23 cellular contexts compared by ENCODE assay signal in genomic region chr21:44464351-44464750, GRCh38.
"Had no signal": no experiment of that assay in that cellular context is flagged by ENCODE, and none has a peak within 500 bp of the region (broad histone marks: within the 10 kb centered on the region; RNA-seq: fewer than 3 reads in every experiment).

No MANE protein-coding gene starts in this region.

- H3K9me3 ChIP-seq: right atrium auricular region, right lobe of liver, testis, thyroid gland, transverse colon, upper lobe of right lung had no signal

- H3K27ac Mint-ChIP-seq: naive thymus-derived CD8-positive, alpha-beta T cell; progenitor cell of endocrine pancreas; stimulated activated memory B cell treated with anti-CD40 and anti-IgM and Interleukin-4, amounts not matched to agents 10 μg/mL and 1 μg/mL and 100 μg/mL, for 72 hours had no signal

- DNase-seq: hippocampal formation; kidney glomerular epithelial cell; left cardiac atrium; naive thymus-derived CD8-positive, alpha-beta T cell; right lobe of liver; stimulated activated CD4-positive, alpha-beta T cell treated with anti-CD3 and anti-CD28 coated beads, Interleukin-1b, Interleukin-23, amount 100 ng/mL, for 48 hours; stimulated activated CD4-positive, alpha-beta T cell treated with anti-CD3 and anti-CD28 coated beads, Interleukin-2, amount 100 ng/mL, for 48 hours; stimulated activated CD4-positive, alpha-beta T cell treated with anti-CD3 and anti-CD28 coated beads, Interleukin-4, amount 100 ng/mL, for 4 hours; stimulated activated CD8-positive, alpha-beta memory T cell treated with anti-CD3 and anti-CD28 coated beads, Interleukin-4, amount 100 ng/mL, for 48 hours; stimulated activated naive CD4-positive, alpha-beta T cell treated with Interleukin-2 at 50 U/mL for 16 hours; stimulated activated naive CD8-positive, alpha-beta T cell treated with anti-CD3 and anti-CD28 coated beads, Interleukin-15, amount 100 ng/mL, for 72 hours; transverse colon; upper lobe of right lung had no signal

- H3K36me3 ChIP-seq: right atrium auricular region, right lobe of liver, thyroid gland, transverse colon, upper lobe of right lung had no signal

- H3K27ac ChIP-seq: parathyroid adenoma, right atrium auricular region, right lobe of liver, testis, thyroid gland, transverse colon, upper lobe of right lung had no signal

- H3K4me1 Mint-ChIP-seq: stimulated activated memory B cell treated with anti-CD40 and anti-IgM and Interleukin-4, amounts not matched to agents 10 μg/mL and 1 μg/mL and 100 μg/mL, for 72 hours; stimulated activated naive CD8-positive, alpha-beta T cell treated with anti-CD3 and anti-CD28 coated beads, Interleukin-15, amount 100 ng/mL, for 72 hours had no signal

- H3K27me3 ChIP-seq: right atrium auricular region, right lobe of liver, testis, thyroid gland, transverse colon, upper lobe of right lung had no signal

- H3K4me3 Mint-ChIP-seq: naive thymus-derived CD8-positive, alpha-beta T cell; stimulated activated memory B cell treated with anti-CD40 and anti-IgM and Interleukin-4, amounts not matched to agents 10 μg/mL and 1 μg/mL and 100 μg/mL, for 72 hours; stimulated activated naive CD8-positive, alpha-beta T cell treated with anti-CD3 and anti-CD28 coated beads, Interleukin-15, amount 100 ng/mL, for 72 hours had no signal

- H3K36me3 Mint-ChIP-seq: naive thymus-derived CD8-positive, alpha-beta T cell; stimulated activated memory B cell treated with anti-CD40 and anti-IgM and Interleukin-4, amounts not matched to agents 10 μg/mL and 1 μg/mL and 100 μg/mL, for 72 hours had no signal

- H3K27me3 Mint-ChIP-seq: progenitor cell of endocrine pancreas; stimulated activated naive CD8-positive, alpha-beta T cell treated with anti-CD3 and anti-CD28 coated beads, Interleukin-15, amount 100 ng/mL, for 72 hours had no signal

- H3K9me3 Mint-ChIP-seq: naive thymus-derived CD8-positive, alpha-beta T cell; nephron; stimulated activated naive CD8-positive, alpha-beta T cell treated with anti-CD3 and anti-CD28 coated beads, Interleukin-15, amount 100 ng/mL, for 72 hours had no signal

- H2AFZ ChIP-seq: parathyroid adenoma had no signal

- ATAC-seq: left cardiac atrium; left lobe of liver; naive thymus-derived CD8-positive, alpha-beta T cell; right lobe of liver; stimulated activated memory B cell treated with anti-CD40 and anti-IgM and Interleukin-4, amounts not matched to agents 10 μg/mL and 1 μg/mL and 100 μg/mL, for 72 hours; stimulated activated naive CD8-positive, alpha-beta T cell treated with anti-CD3 and anti-CD28 coated beads, Interleukin-15, amount 100 ng/mL, for 72 hours; upper lobe of right lung had no signal

- H3K4me3 ChIP-seq: lung, right atrium auricular region, right lobe of liver, smooth muscle cell, testis, thyroid gland, transverse colon, upper lobe of right lung had no signal

- H3K4me1 ChIP-seq: parathyroid adenoma, testis, transverse colon, upper lobe of right lung had no signal

- H3K4me2 ChIP-seq: smooth muscle cell had no signal

- H3K79me2 ChIP-seq: parathyroid adenoma had no signal
